11 cellular contexts compared by ENCODE assay signal in genomic region chr1:1567152-1567830, GRCh38. TPM values are rescaled to one million over a fixed set of nuclear protein-coding genes. Genes with fewer than 3 reads are reported as not detected.
DNase-seq lines count a peak whose midpoint lies in the region; ATAC-seq lines count a peak whose summit lies in the region.
"Had no signal": no experiment of that assay in that cellular context is flagged by ENCODE, and none has a peak within 500 bp of the region (broad histone marks: within the 10 kb centered on the region; RNA-seq: fewer than 3 reads in every experiment).

No MANE protein-coding gene starts in this region.

- no peak overlapping the region for H3K4me3 ChIP-seq in CD8-positive, alpha-beta memory T cell (ENCODE audit: low read length)
- H3K4me3 ChIP-seq: body of pancreas, skin epidermis had no signal

- H3K4me3 Mint-ChIP-seq in CD8-positive, alpha-beta memory T cell: peak overlapping the region in 6 of 7 donors; percentile 22 to 75 (median 46)
- H3K4me3 Mint-ChIP-seq in activated naive CD8-positive, alpha-beta T cell treated with anti-CD3 and anti-CD28 coated beads, Interleukin-2, amount 50 U/mL, for 24 hours: no peak overlapping the region
- no peak overlapping the region for H3K4me3 Mint-ChIP-seq in memory B cell
- H3K4me3 Mint-ChIP-seq in activated CD4-positive, alpha-beta T cell treated with anti-CD3 and anti-CD28 coated beads, Interleukin-2, amount 10 ng/mL, durations not matched to agents 24 days and 14 days: no peak overlapping the region

- no peaks in the 10 kb centered on the region for H3K9me3 ChIP-seq in CD8-positive, alpha-beta memory T cell (ENCODE audit: low read length)
- H3K9me3 ChIP-seq: body of pancreas had no signal

- CTCF ChIA-PET in CD8-positive, alpha-beta memory T cell (lab: Charles Lee): interaction anchor here (1.2 kb wide), 1 partner anchor 12 kb away, joined by 3 read pairs; no protein-coding TSS in a partner anchor

- intact Hi-C loops in activated CD4-positive, alpha-beta T cell treated with anti-CD3 and anti-CD28 coated beads, Interleukin-2, amount 10 ng/mL, durations not matched to agents 24 days and 14 days (cut with micrococcal nuclease): no loop called here

- no peaks in the 10 kb centered on the region for H3K27me3 Mint-ChIP-seq in CD8-positive, alpha-beta memory T cell
- H3K27me3 Mint-ChIP-seq in activated naive CD8-positive, alpha-beta T cell treated with anti-CD3 and anti-CD28 coated beads, Interleukin-2, amount 50 U/mL, for 24 hours: no peaks in the 10 kb centered on the region
- H3K27me3 Mint-ChIP-seq in memory B cell: no peaks in the 10 kb centered on the region
- H3K27me3 Mint-ChIP-seq in activated CD4-positive, alpha-beta T cell treated with anti-CD3 and anti-CD28 coated beads, Interleukin-2, amount 10 ng/mL, durations not matched to agents 24 days and 14 days: no peaks in the 10 kb centered on the region

- peaks cover 39% of the 10 kb centered on the region for H3K36me3 ChIP-seq in CD8-positive, alpha-beta memory T cell (ENCODE audit: insufficient read depth, low read length)

- H3K4me1 Mint-ChIP-seq in CD8-positive, alpha-beta memory T cell: peaks cover 42 to 62% (median 51%) of the 10 kb centered on the region in 3 donors
- H3K4me1 Mint-ChIP-seq in activated naive CD8-positive, alpha-beta T cell treated with anti-CD3 and anti-CD28 coated beads, Interleukin-2, amount 50 U/mL, for 24 hours: peaks cover 40% of the 10 kb centered on the region
- peaks cover 18% of the 10 kb centered on the region for H3K4me1 Mint-ChIP-seq in memory B cell
- peaks cover 23% of the 10 kb centered on the region for H3K4me1 Mint-ChIP-seq in activated CD4-positive, alpha-beta T cell treated with anti-CD3 and anti-CD28 coated beads, Interleukin-2, amount 10 ng/mL, durations not matched to agents 24 days and 14 days

- ATAC-seq in activated naive CD8-positive, alpha-beta T cell treated with anti-CD3 and anti-CD28 coated beads, Interleukin-2, amount 50 U/mL, for 24 hours: no peak
- ATAC-seq in memory B cell (ENCODE audit: low read depth): no peak
- ATAC-seq in left lobe of liver: no peak
- ATAC-seq in HG03457 (IDR thresholded peaks at IDR 0.05; ENCODE audit: unreplicated experiment): no peak
- ATAC-seq: body of pancreas, Right ventricle myocardium inferior had no signal

- no peaks in the 10 kb centered on the region for H3K27me3 ChIP-seq in CD8-positive, alpha-beta memory T cell (ENCODE audit: insufficient read depth, low read length, poor library complexity, severe bottlenecking)
- H3K27me3 ChIP-seq: body of pancreas had no signal

- DNase-seq in CD8-positive, alpha-beta memory T cell: no peak
- DNase-seq in activated naive CD8-positive, alpha-beta T cell treated with anti-CD3 and anti-CD28 coated beads, Interleukin-2, amount 50 U/mL, for 24 hours: no peak
- DNase-seq in memory B cell (ENCODE audit: low spot score in 2 of 2) (no peak), left lobe of liver (ENCODE audit: low spot score) (no peak)
- no peak for DNase-seq in activated CD4-positive, alpha-beta T cell treated with anti-CD3 and anti-CD28 coated beads, Interleukin-2, amount 10 ng/mL, durations not matched to agents 24 days and 14 days
- DNase-seq: body of pancreas, DMS53, NCI-H526 had no signal

- no peak overlapping the region for H3K27ac ChIP-seq in CD8-positive, alpha-beta memory T cell (ENCODE audit: low read depth, low read length)
- H3K27ac ChIP-seq: body of pancreas had no signal

- POLR2A ChIA-PET in CD8-positive, alpha-beta memory T cell (lab: Charles Lee): no interaction called here

- peak overlapping the region; percentile 35 to 77 (median 64) for H3K27ac Mint-ChIP-seq in CD8-positive, alpha-beta memory T cell
- H3K27ac Mint-ChIP-seq in activated naive CD8-positive, alpha-beta T cell treated with anti-CD3 and anti-CD28 coated beads, Interleukin-2, amount 50 U/mL, for 24 hours: peak overlapping the region; percentile 78
- peak overlapping the region; percentile 31 for H3K27ac Mint-ChIP-seq in memory B cell
- H3K27ac Mint-ChIP-seq in activated CD4-positive, alpha-beta T cell treated with anti-CD3 and anti-CD28 coated beads, Interleukin-2, amount 10 ng/mL, durations not matched to agents 24 days and 14 days: no peak overlapping the region

- H3K9me3 Mint-ChIP-seq in CD8-positive, alpha-beta memory T cell: no peaks in the 10 kb centered on the region
- no peaks in the 10 kb centered on the region for H3K9me3 Mint-ChIP-seq in activated naive CD8-positive, alpha-beta T cell treated with anti-CD3 and anti-CD28 coated beads, Interleukin-2, amount 50 U/mL, for 24 hours
- no peaks in the 10 kb centered on the region for H3K9me3 Mint-ChIP-seq in memory B cell
- H3K9me3 Mint-ChIP-seq in activated CD4-positive, alpha-beta T cell treated with anti-CD3 and anti-CD28 coated beads, Interleukin-2, amount 10 ng/mL, durations not matched to agents 24 days and 14 days: no peaks in the 10 kb centered on the region

- peaks cover 6 to 67% (median 21%) of the 10 kb centered on the region in 3 donors for H3K36me3 Mint-ChIP-seq in CD8-positive, alpha-beta memory T cell
- H3K36me3 Mint-ChIP-seq in activated naive CD8-positive, alpha-beta T cell treated with anti-CD3 and anti-CD28 coated beads, Interleukin-2, amount 50 U/mL, for 24 hours (ENCODE audit: low read depth): peaks cover 48% of the 10 kb centered on the region
- H3K36me3 Mint-ChIP-seq in memory B cell: peaks cover 18% of the 10 kb centered on the region
- peaks cover 46% of the 10 kb centered on the region for H3K36me3 Mint-ChIP-seq in activated CD4-positive, alpha-beta T cell treated with anti-CD3 and anti-CD28 coated beads, Interleukin-2, amount 10 ng/mL, durations not matched to agents 24 days and 14 days (ENCODE audit: low read depth)

- H3K4me1 ChIP-seq in CD8-positive, alpha-beta memory T cell (ENCODE audit: insufficient read depth, low read length): peaks cover 33% of the 10 kb centered on the region

RNA-seq across cellular contexts. Expression of gene SSU72, which starts 7.4 kb away (rescaled TPM):
- total RNA-seq in CD8-positive, alpha-beta memory T cell: 100 to 1,000 TPM; 123 to 128 TPM
- polyA plus RNA-seq in CD8-positive, alpha-beta memory T cell: 231 TPM
- total RNA-seq in left lobe of liver: 65.4 TPM
- total RNA-seq in activated CD4-positive, alpha-beta T cell treated with anti-CD3 and anti-CD28 coated beads, Interleukin-2, amount 10 ng/mL, durations not matched to agents 24 days and 14 days: 134 TPM in 2 replicates

RNA-seq across cellular contexts. Expression of gene TMEM240, which starts 26.9 kb away (rescaled TPM):
- under 1 TPM; 0.33 to 0.59 TPM for total RNA-seq in CD8-positive, alpha-beta memory T cell
- polyA plus RNA-seq in CD8-positive, alpha-beta memory T cell: not detected
- 0.98 TPM for total RNA-seq in left lobe of liver
- total RNA-seq in activated CD4-positive, alpha-beta T cell treated with anti-CD3 and anti-CD28 coated beads, Interleukin-2, amount 10 ng/mL, durations not matched to agents 24 days and 14 days: 0.52 TPM in 1 of 2 replicates, not detected in the other

RNA-seq across cellular contexts. Expression of gene FNDC10, which starts 32.6 kb away (rescaled TPM):
- total RNA-seq in CD8-positive, alpha-beta memory T cell: 1 to 10 TPM; 2.9 to 3.1 TPM
- polyA plus RNA-seq in CD8-positive, alpha-beta memory T cell: 1.1 TPM
- total RNA-seq in left lobe of liver: 0.58 TPM
- total RNA-seq in activated CD4-positive, alpha-beta T cell treated with anti-CD3 and anti-CD28 coated beads, Interleukin-2, amount 10 ng/mL, durations not matched to agents 24 days and 14 days: 14.3 and 15.9 TPM in 2 replicates

RNA-seq across cellular contexts. Expression of gene MIB2, which starts 48.0 kb away (rescaled TPM):
- total RNA-seq in CD8-positive, alpha-beta memory T cell: 10 to 100 TPM; 45.7 to 46.6 TPM
- polyA plus RNA-seq in CD8-positive, alpha-beta memory T cell: 40.4 TPM
- total RNA-seq in left lobe of liver: 65.1 TPM
- total RNA-seq in activated CD4-positive, alpha-beta T cell treated with anti-CD3 and anti-CD28 coated beads, Interleukin-2, amount 10 ng/mL, durations not matched to agents 24 days and 14 days: 32.7 and 34.1 TPM in 2 replicates

RNA-seq across cellular contexts. Expression of gene ATAD3A, which starts 55.3 kb away (rescaled TPM):
- 10 to 100 TPM; 97.4 to 98.7 TPM for total RNA-seq in CD8-positive, alpha-beta memory T cell
- 16.0 TPM for polyA plus RNA-seq in CD8-positive, alpha-beta memory T cell
- 16.3 TPM for total RNA-seq in left lobe of liver
- 102 and 107 TPM in 2 replicates for total RNA-seq in activated CD4-positive, alpha-beta T cell treated with anti-CD3 and anti-CD28 coated beads, Interleukin-2, amount 10 ng/mL, durations not matched to agents 24 days and 14 days

Comparison
In these comparisons a context has a peak if more than half of its experiments do, and no peak if none do; other contexts are left out.
1. H3K4me3 Mint-ChIP-seq: peak in CD8-positive, alpha-beta memory T cell (6 of 7); none in activated naive CD8-positive, alpha-beta T cell treated with anti-CD3 and anti-CD28 coated beads, Interleukin-2, amount 50 U/mL, for 24 hours (single experiment), memory B cell (single experiment) and activated CD4-positive, alpha-beta T cell treated with anti-CD3 and anti-CD28 coated beads, Interleukin-2, amount 10 ng/mL, durations not matched to agents 24 days and 14 days (single experiment).